ENCODE assay signal across 25 cellular contexts in the genomic region with DNA sequence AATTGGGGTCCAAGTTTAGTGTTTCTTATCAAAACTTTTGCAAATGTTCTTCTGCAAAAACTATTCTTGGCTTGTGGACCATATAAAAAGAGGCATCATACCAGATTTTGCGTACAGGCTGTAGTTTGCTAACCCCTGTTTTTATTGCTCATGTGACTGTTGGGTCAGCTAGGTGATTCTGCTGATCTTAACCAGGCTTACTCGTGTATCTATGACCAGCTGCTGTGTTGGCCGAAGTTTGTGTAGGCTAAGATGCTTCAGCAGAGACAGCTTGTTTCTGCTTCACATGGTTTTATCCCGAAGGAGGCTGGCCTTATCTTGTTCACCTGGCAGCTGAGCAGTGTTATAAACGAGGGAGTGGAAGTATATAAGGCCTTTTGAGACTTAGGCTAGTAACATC. TPM values are rescaled to one million over a fixed set of nuclear protein-coding genes. Genes with fewer than 3 reads are reported as not detected.
DNase-seq lines count a peak whose midpoint lies in the region; ATAC-seq, FAIRE-seq and TF ChIP-seq lines count a peak whose summit lies in the region.
"Had no signal": no experiment of that assay in that cellular context is flagged by ENCODE, and none has a peak within 500 bp of the region (broad histone marks: within the 10 kb centered on the region; RNA-seq: fewer than 3 reads in every experiment).

No MANE protein-coding gene starts in this region.

- peak; percentile 17 for FAIRE-seq in islet of Langerhans (lab: Jason Lieb, UNC)
- FAIRE-seq: GM18507, H1 had no signal

- no peaks in the 10 kb centered on the region for H3K9me3 ChIP-seq in CD4-positive, alpha-beta T cell (ENCODE audit: control insufficient read depth, low read length)
- no peaks in the 10 kb centered on the region for H3K9me3 ChIP-seq in WERI-Rb-1 (ENCODE audit: severe bottlenecking)
- H3K9me3 ChIP-seq: Caco-2 had no signal

- H3K9me3 Mint-ChIP-seq in CD4-positive, alpha-beta T cell, result no peaks in the 10 kb centered on the region
- H3K9me3 Mint-ChIP-seq in T-cell, result no peaks in the 10 kb centered on the region

- no peak overlapping the region for H3K27ac ChIP-seq in CD4-positive, alpha-beta T cell (ENCODE audit: low read depth, low read length)
- no peak overlapping the region for H3K27ac ChIP-seq in WERI-Rb-1
- H3K27ac ChIP-seq: HL-60, PC-9, SK-N-MC had no signal

- no peaks in the 10 kb centered on the region for H3K36me3 Mint-ChIP-seq in CD4-positive, alpha-beta T cell (ENCODE audit: low read depth)
- H3K36me3 Mint-ChIP-seq in T-cell, result peaks cover 11% of the 10 kb centered on the region

- H3K4me1 Mint-ChIP-seq in CD4-positive, alpha-beta T cell (ENCODE audit: low read depth), result peaks cover 60% of the 10 kb centered on the region
- H3K4me1 Mint-ChIP-seq in T-cell, result peaks cover 27 to 42% (median 33%) of the 10 kb centered on the region in 3 donors

- no peak for ATAC-seq in CD4-positive, alpha-beta T cell (ENCODE audit: poor library complexity)
- ATAC-seq in T-cell (replicated peaks in 1 of 4), result no peak
- ATAC-seq: HCT116 had no signal

- POLR2A ChIA-PET in CD4-positive, alpha-beta T cell (lab: Charles Lee), result interaction anchor here (7.8 kb wide), 1 partner anchor 37 kb away, joined by 70 read pairs; the partner anchor contains the start of gene POU2F1
- POLR2A ChIA-PET in T-cell (lab: Charles Lee), result no interaction called here

- no peak overlapping the region for H3K4me3 Mint-ChIP-seq in CD4-positive, alpha-beta T cell
- H3K4me3 Mint-ChIP-seq in T-cell, result no peak overlapping the region
- H3K4me3 Mint-ChIP-seq: CD4-positive, CD25-positive, alpha-beta regulatory T cell had no signal

- no peaks in the 10 kb centered on the region for H3K27me3 Mint-ChIP-seq in CD4-positive, alpha-beta T cell
- H3K27me3 Mint-ChIP-seq in T-cell, result no peaks in the 10 kb centered on the region
- H3K27me3 Mint-ChIP-seq: CD4-positive, CD25-positive, alpha-beta regulatory T cell had no signal

- H3K27me3 ChIP-seq in CD4-positive, alpha-beta T cell (ENCODE audit: control insufficient read depth, insufficient read depth, low read length), result no peaks in the 10 kb centered on the region
- no peaks in the 10 kb centered on the region for H3K27me3 ChIP-seq in WERI-Rb-1 (ENCODE audit: insufficient read depth, low read depth, severe bottlenecking)

- CTCF ChIA-PET in CD4-positive, alpha-beta T cell (lab: Charles Lee), result no interaction called here
- CTCF ChIA-PET in T-cell (lab: Charles Lee), result interaction anchor here (1.4 to 2.0 kb wide), 2 partner anchors 9 to 10 kb away, joined by 5 to 11 read pairs; no protein-coding TSS in a partner anchor

- no peak for TF ChIP-seq CTCF in CD4-positive, alpha-beta T cell (IDR thresholded peaks at IDR 0.05)
- no peak for TF ChIP-seq CTCF in WERI-Rb-1 (IDR thresholded peaks at IDR 0.05; ENCODE audit: low read depth, low read length)

- intact Hi-C loops in CD4-positive, alpha-beta T cell (cut with DNase I, micrococcal nuclease), result no loop called here

- no peak overlapping the region for H3K4me3 ChIP-seq in WERI-Rb-1 (ENCODE audit: low read depth, low read length)
- H3K4me3 ChIP-seq: PC-9, SK-N-MC had no signal

- no peaks in the 10 kb centered on the region for H3K36me3 ChIP-seq in WERI-Rb-1

- in situ Hi-C loops in G401 (cut with HindIII; ENCODE audit: low sequenced_read_pairs), result no loop called here

- no peak for DNase-seq in CD4-positive, alpha-beta T cell
- DNase-seq in G401 (ENCODE audit: low spot score) (peak; percentile 72), WERI-Rb-1 (peak; percentile 8), T-helper 9 cell (no peak), T-cell (no peak)
- no peak for DNase-seq in activated CD4-positive, alpha-beta T cell treated with anti-CD3 and anti-CD28 coated beads for 4 hours
- no peak for DNase-seq in stimulated activated CD4-positive, alpha-beta T cell treated with anti-CD3 and anti-CD28 coated beads, Interleukin-1b, Interleukin-23, amount 100 ng/mL, for 48 hours
- DNase-seq: Caco-2; CD4-positive, CD25-positive, alpha-beta regulatory T cell; GDM1; KG1; NCI-H1105; NCI-H146; NCI-H2029; NCI-H345; NCI-H524 treated with DMSO at 0.1 percent for 48 hours; PC-9; RPMI8226; SHP77 treated with DMSO at 0.1 percent for 48 hours had no signal

- H3K27ac Mint-ChIP-seq in CD4-positive, alpha-beta T cell, result peak overlapping the region; percentile 16
- no peak overlapping the region for H3K27ac Mint-ChIP-seq in T-cell
- H3K27ac Mint-ChIP-seq: CD4-positive, CD25-positive, alpha-beta regulatory T cell had no signal

RNA-seq across cellular contexts. Expression of gene POU2F1, which starts 38.2 kb away (rescaled TPM):
- total RNA-seq in CD4-positive, alpha-beta T cell, result 10 to 100 TPM; 27.0 to 28.6 TPM
- total RNA-seq in G401 (2014; rRNA removed; shearing (Covaris generic)), result 11.3 and 19.0 TPM in 2 replicates
- 10 to 100 TPM; 15.1 to 34.5 (median 22.6) TPM for total RNA-seq in T-cell

Comparison
In these comparisons a context has a peak if more than half of its experiments do, and no peak if none do; other contexts are left out.
1. DNase-seq: peak in G401 (single experiment) and WERI-Rb-1 (single experiment); none in CD4-positive, alpha-beta T cell (0 of 10), T-helper 9 cell (single experiment), T-cell (0 of 34), activated CD4-positive, alpha-beta T cell treated with anti-CD3 and anti-CD28 coated beads for 4 hours (0 of 2) and stimulated activated CD4-positive, alpha-beta T cell treated with anti-CD3 and anti-CD28 coated beads, Interleukin-1b, Interleukin-23, amount 100 ng/mL, for 48 hours (single experiment).